19 cellular contexts compared by ENCODE assay signal in genomic region chr3:47491186-47491585, GRCh38. TPM values are rescaled to one million over a fixed set of nuclear protein-coding genes. Genes with fewer than 3 reads are reported as not detected.
DNase-seq lines count a peak whose midpoint lies in the region; ATAC-seq, FAIRE-seq and TF ChIP-seq lines count a peak whose summit lies in the region.
"Had no signal": no experiment of that assay in that cellular context is flagged by ENCODE, and none has a peak within 500 bp of the region (broad histone marks: within the 10 kb centered on the region; RNA-seq: fewer than 3 reads in every experiment).

No MANE protein-coding gene starts in this region.

- H3K9me2 ChIP-seq in OCI-LY7 (ENCODE audit: insufficient read depth, low read length) = no peaks in the 10 kb centered on the region

- TF ChIP-seq POLR2A in HepG2 (IDR thresholded peaks at IDR 0.05; ENCODE audit: insufficient read depth in 1 of 2, low read depth in 2 of 2, low read length in 2 of 2) (no peak), right lobe of liver (IDR thresholded peaks at IDR 0.05) (no peak)

- no peaks in the 10 kb centered on the region for H3K9me3 ChIP-seq in HepG2 (ENCODE audit: low read length)
- H3K9me3 ChIP-seq in right lobe of liver = no peaks in the 10 kb centered on the region
- no peaks in the 10 kb centered on the region for H3K9me3 ChIP-seq in OCI-LY7 (ENCODE audit: low read length)
- H3K9me3 ChIP-seq: HAP-1, MG63, SJSA1 had no signal

- peak overlapping the region; percentile 86 for H3K27ac Mint-ChIP-seq in glutamatergic neuron (ENCODE audit: unreplicated experiment)
- H3K27ac Mint-ChIP-seq in mesothelial cell of epicardium = no peak overlapping the region

- TF ChIP-seq EP300 in HepG2 (IDR thresholded peaks at IDR 0.05; ENCODE audit: low read depth in 2 of 2, low read length in 2 of 2) (no peak), HepG2 (CRISPR knock-in tag; IDR thresholded peaks at IDR 0.05; ENCODE audit: borderline replicate concordance) (no peak)

- H3K4me2 ChIP-seq in HepG2 (ENCODE audit: low read depth, low read length) (no peak overlapping the region), OCI-LY7 (ENCODE audit: low read length) (peak overlapping the region; percentile 40)

- H3K27me3 ChIP-seq in HepG2 (ENCODE audit: control insufficient read depth in 1 of 2, insufficient read depth in 2 of 2, low read length in 2 of 2) (no peaks in the 10 kb centered on the region), right lobe of liver (no peaks in the 10 kb centered on the region)
- H3K27me3 ChIP-seq: MG63, SJSA1 had no signal

- no peak overlapping the region for H3K9ac ChIP-seq in HepG2 (ENCODE audit: insufficient read depth, low read depth, low read length)
- H3K9ac ChIP-seq: GM23248 had no signal

- H2AFZ ChIP-seq in HepG2 (ENCODE audit: low read length) (no peak overlapping the region), OCI-LY7 (ENCODE audit: low read length) (peak overlapping the region; percentile 64; the same call in 1 of the 2 replicates)
- H2AFZ ChIP-seq: GM23248 had no signal

- H3K36me3 Mint-ChIP-seq in glutamatergic neuron (ENCODE audit: unreplicated experiment) (no peaks in the 10 kb centered on the region), mesothelial cell of epicardium (peaks cover 14% of the 10 kb centered on the region)

- no peak overlapping the region for H3K4me3 Mint-ChIP-seq in glutamatergic neuron (ENCODE audit: unreplicated experiment)
- H3K4me3 Mint-ChIP-seq in mesothelial cell of epicardium = no peak overlapping the region

- WGBS in HepG2 (ENCODE audit: low lambda C conversion rate) = 96% methylated on average over 3 of the region's 3 CpGs
- WGBS in right lobe of liver (ENCODE audit: insufficient coverage, low coverage, low lambda C conversion rate, missing lambda C conversion rate) = 94% methylated on average over 3 of the region's 3 CpGs

- no peak for DNase-seq in HepG2 (ENCODE audit: low spot score)
- DNase-seq in right lobe of liver = no peak
- DNase-seq in OCI-LY7 (ENCODE audit: low spot score) = peak; percentile 65
- peak; percentile 65 for DNase-seq in glutamatergic neuron
- no peak for DNase-seq in D341Med (ENCODE audit: low spot score)
- no peak for DNase-seq in cerebellar nuclear complex (lab: John Stamatoyannopoulos, UW)
- no peak for DNase-seq in HK-2 (ENCODE audit: unreplicated experiment)
- no peak for DNase-seq in mesothelial cell of epicardium (ENCODE audit: low spot score in 2 of 2, unreplicated experiment in 2 of 2)
- DNase-seq: AML-193, GM23248, MG63, NCI-H1092, NCI-H1436 treated with DMSO at 0.1 percent for 48 hours, NCI-H2029, NCI-H446, NCI-H526 treated with DMSO at 0.1 percent for 48 hours, T-helper 1 cell had no signal

- H3K4me1 Mint-ChIP-seq in glutamatergic neuron (ENCODE audit: low read depth, unreplicated experiment) = peaks cover 8% of the 10 kb centered on the region
- H3K4me1 Mint-ChIP-seq in mesothelial cell of epicardium = no peaks in the 10 kb centered on the region

- TSS peak; percentile 50 for BruUV-seq in HepG2 (replicated peaks; lab: Mats Ljungman, UMichigan)
- TSS peak; percentile 43 for BruUV-seq in OCI-LY7 (replicated peaks; lab: Mats Ljungman, UMichigan)

- H3K9me3 Mint-ChIP-seq in glutamatergic neuron (ENCODE audit: unreplicated experiment) (peaks cover 3% of the 10 kb centered on the region), mesothelial cell of epicardium (no peaks in the 10 kb centered on the region)

- POLR2A ChIA-PET in HepG2 (lab: Yijun Ruan, JAX) = no interaction called here
- POLR2A ChIA-PET in OCI-LY7 (lab: Charles Lee) = no interaction called here

- no peaks in the 10 kb centered on the region for H4K20me1 ChIP-seq in HepG2 (ENCODE audit: insufficient read depth, low read length)
- H4K20me1 ChIP-seq in OCI-LY7 (ENCODE audit: insufficient read depth, low read length) = no peaks in the 10 kb centered on the region

- H3K4me3 ChIP-seq in HepG2 (replicated peaks in 1 of 3; ENCODE audit: insufficient read depth in 1 of 3, low read depth in 2 of 3, low read length in 3 of 3) (no peak overlapping the region), right lobe of liver (no peak overlapping the region), OCI-LY7 (ENCODE audit: low read depth, low read length, poor library complexity, severe bottlenecking) (peak overlapping the region; percentile 10)
- H3K4me3 ChIP-seq: GM23248, HAP-1, MG63, SJSA1 had no signal

- no peaks in the 10 kb centered on the region for H3K79me2 ChIP-seq in HepG2 (ENCODE audit: insufficient read depth, low read length)
- H3K79me2 ChIP-seq in OCI-LY7 (ENCODE audit: insufficient read depth, low read depth, low read length) = no peaks in the 10 kb centered on the region

- H3K36me3 ChIP-seq in HepG2 (replicated peaks in 1 of 2; ENCODE audit: control insufficient read depth in 1 of 2, insufficient read depth in 2 of 2, low read length in 2 of 2) (peaks cover 8 to 15% of the 10 kb centered on the region in 2 experiments; a peak in 4 of 5 replicates), right lobe of liver (peaks cover 0 to 13% (median 8%) of the 10 kb centered on the region in 4 donors), OCI-LY7 (ENCODE audit: insufficient read depth, low read length) (peaks cover 49% of the 10 kb centered on the region)
- H3K36me3 ChIP-seq: MG63 had no signal

- TF ChIP-seq RAD21 in HepG2 (CRISPR knock-in tag; IDR thresholded peaks at IDR 0.05) = no peak

- intact Hi-C loops in HepG2 (cut with micrococcal nuclease; ENCODE audit: unreplicated experiment) = no loop called here
- intact Hi-C loops in right lobe of liver (cut with DNase I) = no loop called here
- intact Hi-C loops in OCI-LY7 (cut with micrococcal nuclease; ENCODE audit: unreplicated experiment) = loop anchor here (1.0 kb wide), 1 partner anchor 22 kb away; the partner anchor contains the start of gene ELP6

- CTCF ChIA-PET in HepG2 (lab: Yijun Ruan, JAX; ENCODE audit: low intra/inter-chr PET ratio, low total read pairs) (no interaction called here), OCI-LY7 (lab: Charles Lee; ENCODE audit: unreplicated experiment) (no interaction called here)

- no peak for ATAC-seq in HepG2
- no peak for ATAC-seq in right lobe of liver

- H3K27ac ChIP-seq in HepG2 (ENCODE audit: extremely low read length, insufficient read depth, low read length) (no peak overlapping the region), right lobe of liver (no peak overlapping the region), OCI-LY7 (ENCODE audit: low read depth, low read length, poor library complexity, severe bottlenecking) (peak overlapping the region; percentile 73)
- H3K27ac ChIP-seq: GM23248, SJSA1 had no signal

- no peak for FAIRE-seq in HepG2 (lab: Jason Lieb, UNC)

- H3K4me1 ChIP-seq in HepG2 (ENCODE audit: insufficient read depth, low read length) (no peaks in the 10 kb centered on the region), right lobe of liver (no peaks in the 10 kb centered on the region), OCI-LY7 (ENCODE audit: insufficient read depth, low read length, poor library complexity, severe bottlenecking) (peaks cover 26% of the 10 kb centered on the region)
- H3K4me1 ChIP-seq: HAP-1, SJSA1 had no signal

- in situ Hi-C loops in HepG2 (cut with HindIII; ENCODE audit: extremely low pct_ligation_motif_present, low pct_unique_long_range_greater_than_20kb) = no loop called here

- H3K27me3 Mint-ChIP-seq in glutamatergic neuron (ENCODE audit: unreplicated experiment) (peaks cover 2% of the 10 kb centered on the region), mesothelial cell of epicardium (ENCODE audit: low read depth) (no peaks in the 10 kb centered on the region)

- no peak for TF ChIP-seq CTCF in HepG2 (CRISPR knock-in tag; IDR thresholded peaks at IDR 0.05)
- no peak for TF ChIP-seq CTCF in right lobe of liver (IDR thresholded peaks at IDR 0.05)
- TF ChIP-seq CTCF in OCI-LY7 (conservative IDR thresholded peaks at IDR 0.05; ENCODE audit: low read length) = no peak
- TF ChIP-seq CTCF in glutamatergic neuron (IDR thresholded peaks at IDR 0.05; ENCODE audit: partially characterized antibody, unreplicated experiment) = no peak
- no peak for TF ChIP-seq CTCF in mesothelial cell of epicardium (IDR thresholded peaks at IDR 0.05; ENCODE audit: unreplicated experiment)

RNA-seq across cellular contexts. Expression of gene SCAP, which starts 15.4 kb away (rescaled TPM):
- 24.0 and 53.3 TPM in 2 replicates for total RNA-seq in HepG2 (2016; rRNA removed; fragmentation: Illumina TruSeq; extraction: Trizol)
- 52.3 and 54.3 TPM in 2 replicates for total RNA-seq in HepG2 (2016; cell fraction: cytosol; rRNA removed; fragmentation: Illumina TruSeq; extraction: Trizol; ENCODE audit: low read depth)
- 21.9 and 52.8 TPM in 2 replicates for total RNA-seq in HepG2 (2016; cell fraction: insoluble cytoplasmic fraction; rRNA removed; fragmentation: Illumina TruSeq; extraction: Trizol)
- 34.5 and 35.0 TPM in 2 replicates for total RNA-seq in HepG2 (2016; cell fraction: membrane; rRNA removed; fragmentation: Illumina TruSeq; extraction: Trizol)
- total RNA-seq in HepG2 (2016; cell fraction: nucleus; rRNA removed; fragmentation: Illumina TruSeq; extraction: Trizol) = 54.5 and 63.6 TPM in 2 replicates
- polyA plus RNA-seq in HepG2 (2011; rRNA removed) = 40.4 and 58.7 TPM in 2 replicates
- polyA plus RNA-seq in HepG2 (2011; cell fraction: cytosol; rRNA removed) = 31.5 and 35.0 TPM in 2 replicates
- polyA plus RNA-seq in HepG2 (2011; cell fraction: nucleus; rRNA removed) = 134 and 142 TPM in 2 replicates
- 70.2 and 73.6 TPM in 2 replicates for polyA plus RNA-seq in HepG2 (2012)
- polyA plus RNA-seq in HepG2 (2016; cell fraction: cytosol; fragmentation: Illumina TruSeq; extraction: Trizol; ENCODE audit: low read depth) = 6.4 and 7.0 TPM in 2 replicates
- 18.1 and 20.4 TPM in 2 replicates for polyA plus RNA-seq in HepG2 (2016; cell fraction: insoluble cytoplasmic fraction; fragmentation: Illumina TruSeq; extraction: Trizol; ENCODE audit: low read depth)
- 15.1 and 16.0 TPM in 2 replicates for polyA plus RNA-seq in HepG2 (2016; cell fraction: membrane; fragmentation: Illumina TruSeq; extraction: Trizol; ENCODE audit: low read depth)
- polyA plus RNA-seq in HepG2 (2016; cell fraction: nucleus; fragmentation: Illumina TruSeq; extraction: Trizol; ENCODE audit: insufficient read depth, low read depth) = 85.3 and 87.4 TPM in 2 replicates
- 122 and 226 TPM in 2 replicates for polyA minus RNA-seq in HepG2 (2011; rRNA and poly(A)+ RNA removed; ENCODE audit: low replicate concordance)
- 53.2 and 65.6 TPM in 2 replicates for polyA minus RNA-seq in HepG2 (2011; cell fraction: cytosol; rRNA and poly(A)+ RNA removed)
- polyA minus RNA-seq in HepG2 (2011; cell fraction: nucleus; rRNA and poly(A)+ RNA removed) = 49.2 and 66.6 TPM in 2 replicates
- total RNA-seq in right lobe of liver = 10 to 100 TPM; 48.8 to 85.1 (median 78.9) TPM
- 49.6 and 63.7 TPM in 2 replicates for total RNA-seq in OCI-LY7 (2014; rRNA removed; shearing (Covaris generic))
- 69.4 and 70.5 TPM in 2 replicates for total RNA-seq in OCI-LY7 (2022)
- 82.7 TPM for total RNA-seq in glutamatergic neuron (ENCODE audit: unreplicated experiment)
- 104 to 113 TPM (median 109 TPM) in 3 replicates for total RNA-seq in mesothelial cell of epicardium

RNA-seq across cellular contexts. Expression of gene ELP6, which starts 22.3 kb away (rescaled TPM):
- 38.6 and 45.0 TPM in 2 replicates for total RNA-seq in HepG2 (2016; rRNA removed; fragmentation: Illumina TruSeq; extraction: Trizol)
- 21.1 and 22.8 TPM in 2 replicates for total RNA-seq in HepG2 (2016; cell fraction: cytosol; rRNA removed; fragmentation: Illumina TruSeq; extraction: Trizol; ENCODE audit: low read depth)
- total RNA-seq in HepG2 (2016; cell fraction: insoluble cytoplasmic fraction; rRNA removed; fragmentation: Illumina TruSeq; extraction: Trizol) = 40.9 and 43.5 TPM in 2 replicates
- 31.1 and 33.1 TPM in 2 replicates for total RNA-seq in HepG2 (2016; cell fraction: membrane; rRNA removed; fragmentation: Illumina TruSeq; extraction: Trizol)
- total RNA-seq in HepG2 (2016; cell fraction: nucleus; rRNA removed; fragmentation: Illumina TruSeq; extraction: Trizol) = 35.1 and 40.6 TPM in 2 replicates
- 43.6 and 49.3 TPM in 2 replicates for polyA plus RNA-seq in HepG2 (2011; rRNA removed)
- polyA plus RNA-seq in HepG2 (2011; cell fraction: cytosol; rRNA removed) = 48.6 and 55.2 TPM in 2 replicates
- polyA plus RNA-seq in HepG2 (2011; cell fraction: nucleus; rRNA removed) = 27.3 and 28.8 TPM in 2 replicates
- 15.1 and 17.2 TPM in 2 replicates for polyA plus RNA-seq in HepG2 (2012)
- 15.9 and 19.1 TPM in 2 replicates for polyA plus RNA-seq in HepG2 (2016; cell fraction: cytosol; fragmentation: Illumina TruSeq; extraction: Trizol; ENCODE audit: low read depth)
- 46.8 and 48.4 TPM in 2 replicates for polyA plus RNA-seq in HepG2 (2016; cell fraction: insoluble cytoplasmic fraction; fragmentation: Illumina TruSeq; extraction: Trizol; ENCODE audit: low read depth)
- polyA plus RNA-seq in HepG2 (2016; cell fraction: membrane; fragmentation: Illumina TruSeq; extraction: Trizol; ENCODE audit: low read depth) = 23.9 and 24.2 TPM in 2 replicates
- polyA plus RNA-seq in HepG2 (2016; cell fraction: nucleus; fragmentation: Illumina TruSeq; extraction: Trizol; ENCODE audit: insufficient read depth, low read depth) = 63.6 and 69.2 TPM in 2 replicates
- 60.8 and 110 TPM in 2 replicates for polyA minus RNA-seq in HepG2 (2011; rRNA and poly(A)+ RNA removed; ENCODE audit: low replicate concordance)
- polyA minus RNA-seq in HepG2 (2011; cell fraction: cytosol; rRNA and poly(A)+ RNA removed) = 12.7 and 18.2 TPM in 2 replicates
- polyA minus RNA-seq in HepG2 (2011; cell fraction: nucleus; rRNA and poly(A)+ RNA removed) = 49.6 and 56.1 TPM in 2 replicates
- 10 to 100 TPM; 10.1 to 18.1 (median 13.9) TPM for total RNA-seq in right lobe of liver
- 79.3 and 91.5 TPM in 2 replicates for total RNA-seq in OCI-LY7 (2014; rRNA removed; shearing (Covaris generic))
- 84.6 and 92.5 TPM in 2 replicates for total RNA-seq in OCI-LY7 (2022)
- total RNA-seq in glutamatergic neuron (ENCODE audit: unreplicated experiment) = 40.0 TPM
- 45.0 to 49.2 TPM (median 45.5 TPM) in 3 replicates for total RNA-seq in mesothelial cell of epicardium

Comparison
In these comparisons a context has a peak if more than half of its experiments do, and no peak if none do; other contexts are left out.
1. DNase-seq: peak in OCI-LY7 (single experiment) and glutamatergic neuron (single experiment); none in HepG2 (single experiment), right lobe of liver (0 of 3), D341Med (single experiment), cerebellar nuclear complex (0 of 2), HK-2 (single experiment) and mesothelial cell of epicardium (0 of 2).